Comparison of ENCODE assay signal across 15 cellular contexts in genomic region chr2:15359716-15360531, GRCh38.
A peak's percentile ranks its signal among the peaks of the same experiment; 100 is the strongest.
DNase-seq lines count a peak whose midpoint lies in the region; ATAC-seq and TF ChIP-seq lines count a peak whose summit lies in the region.
"Had no signal": no experiment of that assay in that cellular context is flagged by ENCODE, and none has a peak within 500 bp of the region (broad histone marks: within the 10 kb centered on the region; RNA-seq: fewer than 3 reads in every experiment).

No MANE protein-coding gene starts in this region.

- H2AK9ac ChIP-seq in IMR-90 (replicated peaks; ENCODE audit: low read depth, low read length, poor library complexity) = no peak overlapping the region

- no TSS peak for BruUV-seq in IMR-90 (replicated peaks; lab: Mats Ljungman, UMichigan)

- peak overlapping the region; percentile 58; the same call in 1 of the 2 replicates for H2BK20ac ChIP-seq in IMR-90 (ENCODE audit: low read depth, low read length)

- TF ChIP-seq POLR2A in IMR-90 (IDR thresholded peaks at IDR 0.05; ENCODE audit: low read depth, low read length) = no peak

- ATAC-seq in IMR-90 (ENCODE audit: low read depth) = peak; percentile 98
- no peak for ATAC-seq in HG03196 (IDR thresholded peaks at IDR 0.05; ENCODE audit: unreplicated experiment)
- ATAC-seq: left cardiac atrium had no signal

- H3K4me3 ChIP-seq in IMR-90 (ENCODE audit: insufficient read depth, low read depth, low read length) = no peak overlapping the region
- H3K4me3 ChIP-seq: BLaER1 had no signal

- peak overlapping the region; percentile 75 for H3K4ac ChIP-seq in IMR-90 (ENCODE audit: low read depth, low read length)

- CTCF ChIA-PET in IMR-90 (lab: Yijun Ruan, JAX) = no interaction called here

- no peaks in the 10 kb centered on the region for H3K9me3 ChIP-seq in IMR-90 (ENCODE audit: control insufficient read depth, insufficient read depth, low read length)
- H3K9me3 ChIP-seq: BLaER1 had no signal

- H3K27me3 ChIP-seq in IMR-90 (ENCODE audit: control insufficient read depth, insufficient read depth, low read length) = no peaks in the 10 kb centered on the region
- H3K27me3 ChIP-seq: BLaER1 had no signal

- peak overlapping the region; percentile 93; the same call in 1 of the 2 replicates for H3K18ac ChIP-seq in IMR-90 (ENCODE audit: low read depth, low read length)

- H3K36me3 ChIP-seq in IMR-90 (ENCODE audit: control insufficient read depth, insufficient read depth, low read length) = peaks cover 6% of the 10 kb centered on the region; the same call in 1 of the 2 replicates

- TF ChIP-seq RAD21 in IMR-90 (IDR thresholded peaks at IDR 0.05; ENCODE audit: low read length) = no peak

- WGBS in IMR-90 (ENCODE audit: extremely low coverage in 2 of 2, insufficient read length in 1 of 2), 2 experiments = no CpG with 5 or more reads among the region's 5 CpGs

- DNase-seq in AG08396 (ENCODE audit: low spot score) = peak; percentile 44
- DNase-seq in IMR-90 = peak; percentile 93
- peak; percentile 77 for DNase-seq in brain pericyte (ENCODE audit: low read depth, low spot score)
- peak; percentile 57 for DNase-seq in kidney tubule cell (ENCODE audit: low spot score)
- no peak for DNase-seq in OCI-M1 (lab: John Stamatoyannopoulos, UW)
- no peak for DNase-seq in anterior cingulate cortex (lab: John Stamatoyannopoulos, UW)
- no peak for DNase-seq in cerebellar cortex (ENCODE audit: low spot score)
- DNase-seq: activated naive CD8-positive, alpha-beta T cell treated with anti-CD3 and anti-CD28 coated beads, Interleukin-2, amount 10 ng/mL, durations not matched to agents 7 days and 5 days; erythroblast; left cardiac atrium; NCI-H1105; nucleus accumbens; stimulated activated CD4-positive, alpha-beta T cell treated with anti-CD3 and anti-CD28 coated beads, Interleukin-4, amount 100 ng/mL, for 1 hour had no signal

- peak overlapping the region; percentile 5; the same call in 1 of the 2 replicates for H4K91ac ChIP-seq in IMR-90 (ENCODE audit: insufficient read depth, low read depth, low read length)

- dilution Hi-C loops in IMR-90 (cut with HindIII; ENCODE audit: low sequenced_read_pairs, unreplicated experiment) = no loop called here

- peak overlapping the region; percentile 91 for H2BK5ac ChIP-seq in IMR-90 (ENCODE audit: low read depth, low read length, poor library complexity, severe bottlenecking)

- H3K9me1 ChIP-seq in IMR-90 (ENCODE audit: insufficient read depth, low read length) = peaks cover 8% of the 10 kb centered on the region

- no peak for TF ChIP-seq CTCF in IMR-90 (conservative IDR thresholded peaks at IDR 0.05; ENCODE audit: low read depth, low read length)

- peak overlapping the region; percentile 91; the same call in 1 of the 2 replicates for H2AK5ac ChIP-seq in IMR-90 (ENCODE audit: low read depth, low read length)

- in situ Hi-C loops in IMR-90 (cut with MboI; ENCODE audit: low sequenced_read_pairs) = no loop called here

- H3K27ac ChIP-seq in IMR-90 (ENCODE audit: insufficient read depth, low read length) = peak overlapping the region; percentile 76; the same call in 1 of the 2 replicates
- H3K27ac ChIP-seq: BLaER1 had no signal

- H3K79me1 ChIP-seq in IMR-90 (ENCODE audit: low read depth in 1 of 2, low read length in 2 of 2) = peaks cover 10 to 20% of the 10 kb centered on the region in 2 experiments

- peak overlapping the region in 1 of 2 experiments; percentile 81; a peak in 2 of 4 replicates for H4K8ac ChIP-seq in IMR-90 (ENCODE audit: low read depth in 2 of 2, low read length in 2 of 2)

- H4K5ac ChIP-seq in IMR-90 (ENCODE audit: low read depth, low read length) = peak overlapping the region; percentile 85

- H3K4me1 ChIP-seq in IMR-90 (ENCODE audit: control insufficient read depth, insufficient read depth, low read length) = peaks cover 7% of the 10 kb centered on the region; the same call in 1 of the 2 replicates
- H3K4me1 ChIP-seq: BLaER1 had no signal

- H3K9ac ChIP-seq in IMR-90 (ENCODE audit: low read depth, low read length) = no peak overlapping the region
- H3K9ac ChIP-seq: BLaER1 had no signal

- intact Hi-C loops in IMR-90 (cut with micrococcal nuclease) = no loop called here

- peak overlapping the region; percentile 47; the same call in 1 of the 2 replicates for H3K14ac ChIP-seq in IMR-90 (replicated peaks; ENCODE audit: low read depth, low read length)

- H4K20me1 ChIP-seq in IMR-90 (ENCODE audit: insufficient read depth, low read length) = no peaks in the 10 kb centered on the region; the same call in 1 of the 2 replicates
- H4K20me1 ChIP-seq: BLaER1 had no signal

- H3K56ac ChIP-seq in IMR-90 (ENCODE audit: extremely low read depth, insufficient read depth, low read length) = peak overlapping the region; percentile 5

- H2BK15ac ChIP-seq in IMR-90 (ENCODE audit: low read depth, low read length) = no peak overlapping the region; the same call in 2 of the 3 replicates

- H3K23ac ChIP-seq in IMR-90 (ENCODE audit: low read depth, low read length) = peak overlapping the region; percentile 26; the same call in 1 of the 2 replicates

- peak overlapping the region; percentile 59; the same call in 1 of the 2 replicates for H3K4me2 ChIP-seq in IMR-90 (ENCODE audit: low read depth, low read length)
- H3K4me2 ChIP-seq: BLaER1 had no signal

- H2AFZ ChIP-seq in IMR-90 (replicated peaks; ENCODE audit: low read length, poor library complexity) = no peak overlapping the region

- peak overlapping the region; percentile 66 for H2BK120ac ChIP-seq in IMR-90 (ENCODE audit: low read depth, low read length)

- POLR2A ChIA-PET in IMR-90 (lab: Charles Lee; ENCODE audit: unreplicated experiment) = no interaction called here

TF ChIP-seq in IMR-90, 13 proteins besides CTCF, POLR2A, EP300 and RAD21:
- peak; percentile 91 for TF ChIP-seq CEBPB (IDR thresholded peaks at IDR 0.05; ENCODE audit: low read depth, low read length)
- no peak for TF ChIP-seq MAFK (IDR thresholded peaks at IDR 0.05; ENCODE audit: low read depth, low read length)
- no peak for TF ChIP-seq MAZ (IDR thresholded peaks at IDR 0.05; ENCODE audit: borderline replicate concordance, low read depth, low read length)
- peak; percentile 90 for TF ChIP-seq FOS (IDR thresholded peaks at IDR 0.05; ENCODE audit: low read depth, low read length)
- TF ChIP-seq USF2 (IDR thresholded peaks at IDR 0.05; ENCODE audit: low read depth, low read length) = no peak
- no peak for TF ChIP-seq SMC3 (IDR thresholded peaks at IDR 0.05; ENCODE audit: low read depth, low read length)
- no peak for TF ChIP-seq CHD1 (IDR thresholded peaks at IDR 0.05; ENCODE audit: low read depth, low read length)

Comparison
In these comparisons a context has a peak if more than half of its experiments do, and no peak if none do; other contexts are left out.
1. DNase-seq: peak in AG08396 (single experiment), IMR-90 (single experiment), brain pericyte (single experiment) and kidney tubule cell (single experiment); none in OCI-M1 (single experiment), anterior cingulate cortex (0 of 58) and cerebellar cortex (single experiment).